Comparison of ENCODE assay signal across 8 cellular contexts in the genomic region with DNA sequence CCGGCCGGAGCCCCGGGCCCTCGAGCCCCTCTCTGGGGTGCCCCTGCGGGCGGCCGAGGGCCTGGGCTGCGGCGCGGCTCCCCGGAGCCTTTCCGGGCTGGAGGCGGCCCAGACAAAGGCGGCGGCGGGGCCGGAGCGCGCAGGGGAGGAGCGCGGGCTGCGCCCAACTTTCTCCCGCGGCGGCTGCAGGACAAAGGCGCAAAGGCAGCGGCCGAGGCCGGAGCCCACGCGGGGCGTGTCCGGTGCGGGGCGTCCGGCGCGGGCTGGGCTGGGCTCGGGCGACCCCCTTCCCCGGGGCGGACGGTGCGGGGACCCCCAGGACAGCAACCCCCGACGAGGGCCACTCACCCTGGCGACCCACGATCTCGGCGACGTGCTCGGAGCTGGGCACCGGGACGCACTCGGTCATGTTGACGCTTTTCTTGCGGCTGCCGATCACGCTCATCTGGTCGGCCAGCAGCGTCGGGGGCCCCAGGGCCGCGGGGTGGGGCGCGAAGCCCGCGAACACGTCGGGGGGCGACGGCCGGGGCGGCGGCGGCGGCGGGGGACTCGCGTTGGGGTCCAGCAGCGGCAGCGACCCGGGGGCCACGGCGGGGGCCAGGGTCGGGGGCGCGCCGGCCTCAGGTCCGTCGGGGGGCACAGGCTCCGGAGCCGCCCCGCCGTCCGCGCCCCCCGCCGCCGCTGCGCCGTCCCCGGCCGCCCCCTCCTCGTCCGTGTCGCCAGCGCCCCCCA. TPM values are rescaled to one million over a fixed set of nuclear protein-coding genes. Genes with fewer than 3 reads are reported as not detected.
DNase-seq lines count a peak whose midpoint lies in the region; ATAC-seq, FAIRE-seq and TF ChIP-seq lines count a peak whose summit lies in the region.

No MANE protein-coding gene starts in this region.

- peaks cover 5% of the 10 kb centered on the region for H4K20me1 ChIP-seq in K562 (replicated peaks; ENCODE audit: control insufficient read depth, insufficient read depth, low read length)

- H3K36me3 ChIP-seq in K562 (ENCODE audit: control insufficient read depth, insufficient read depth, low read length) (no peaks in the 10 kb centered on the region), tibial artery (no peaks in the 10 kb centered on the region)

- no peaks in the 10 kb centered on the region for H3K4me1 Mint-ChIP-seq in activated naive CD4-positive, alpha-beta T cell treated with anti-CD3 and anti-CD28 coated beads for 36 hours (ENCODE audit: low read depth)

- no TSS peak for BruUV-seq in K562 (replicated peaks; lab: Mats Ljungman, UMichigan)

- peaks cover 32% of the 10 kb centered on the region for H3K79me2 ChIP-seq in K562 (ENCODE audit: control insufficient read depth, insufficient read depth, low read length)

- H3K4me3 ChIP-seq in K562 (peak overlapping the region; percentile 50), tibial artery (peak overlapping the region; percentile 62 to 81)

- TF ChIP-seq EP300 in K562 (IDR thresholded peaks at IDR 0.05; ENCODE audit: low read length) = no peak

- no peaks in the 10 kb centered on the region for H3K36me3 Mint-ChIP-seq in activated naive CD4-positive, alpha-beta T cell treated with anti-CD3 and anti-CD28 coated beads for 36 hours (ENCODE audit: low read depth)

- H3K27ac ChIP-seq in K562 (ENCODE audit: extremely low read depth, low read depth, low read length) (peak overlapping the region; percentile 54; the same call in 1 of the 3 replicates), layer of hippocampus (ENCODE audit: low read depth, low read length) (peak overlapping the region; percentile 88), tibial artery (peak overlapping the region; percentile 57 to 67)

- no peaks in the 10 kb centered on the region for H3K9me1 ChIP-seq in K562 (ENCODE audit: control insufficient read depth, insufficient read depth, low read length)

- CTCF ChIA-PET in activated naive CD4-positive, alpha-beta T cell treated with anti-CD3 and anti-CD28 coated beads for 36 hours (lab: Charles Lee) = no interaction called here
- CTCF ChIA-PET in K562 (lab: Yijun Ruan, JAX; ENCODE audit: low intra/inter-chr PET ratio) = no interaction called here

- H3K9me3 ChIP-seq in K562 (replicated peaks; ENCODE audit: control insufficient read depth, insufficient read depth, low read depth, low read length) = no peaks in the 10 kb centered on the region
- H3K9me3 ChIP-seq in tibial artery = no peaks in the 10 kb centered on the region

- H3K9me3 Mint-ChIP-seq in activated naive CD4-positive, alpha-beta T cell treated with anti-CD3 and anti-CD28 coated beads for 36 hours = no peaks in the 10 kb centered on the region

- WGBS in K562 (ENCODE audit: insufficient coverage, low coverage, missing lambda C conversion rate) = 1% methylated on average over 20 of the region's 108 CpGs

- H3K9ac ChIP-seq in K562 (ENCODE audit: insufficient read depth in 1 of 2, low read depth in 2 of 2, low read length in 2 of 2) = peak overlapping the region in 1 of 2 experiments; percentile 92; a peak in 3 of 4 replicates

- H3K4me1 ChIP-seq in K562 (replicated peaks in 1 of 2; ENCODE audit: control insufficient read depth in 2 of 2, insufficient read depth in 2 of 2, low read length in 2 of 2) (peaks cover 6 to 44% of the 10 kb centered on the region in 2 experiments), tibial artery (peaks cover 0 to 28% (median 17%) of the 10 kb centered on the region in 4 donors)

- TF ChIP-seq CTCF in K562 (IDR thresholded peaks at IDR 0.05 in 2 of 3, conservative IDR thresholded peaks at IDR 0.05 in 1 of 3; ENCODE audit: insufficient read depth in 2 of 3, low read depth in 1 of 3, low read length in 3 of 3) (no peak), tibial artery (IDR thresholded peaks at IDR 0.05) (no peak)

- no peak for TF ChIP-seq RAD21 in K562 (CRISPR knock-in tag; conservative IDR thresholded peaks at IDR 0.05 in 1 of 2, IDR thresholded peaks at IDR 0.05 in 1 of 2)

- peak; percentile 70 for ATAC-seq in K562

- no peaks in the 10 kb centered on the region for H3K27me3 Mint-ChIP-seq in activated naive CD4-positive, alpha-beta T cell treated with anti-CD3 and anti-CD28 coated beads for 36 hours (ENCODE audit: low read depth)

- intact Hi-C loops in activated naive CD4-positive, alpha-beta T cell treated with anti-CD3 and anti-CD28 coated beads for 36 hours (cut with micrococcal nuclease) = no loop called here
- intact Hi-C loops in K562 (cut with micrococcal nuclease) = no loop called here
- intact Hi-C loops in tibial artery (cut with DNase I; ENCODE audit: low total_unique reads) = no loop called here

- H2AFZ ChIP-seq in K562 (ENCODE audit: low read depth, low read length) = no peak overlapping the region

- no peak for TF ChIP-seq POLR2A in K562 (conservative IDR thresholded peaks at IDR 0.05)

- DNase-seq in activated naive CD4-positive, alpha-beta T cell treated with anti-CD3 and anti-CD28 coated beads for 36 hours = no peak
- DNase-seq in activated naive CD4-positive, alpha-beta T cell treated with anti-CD3 and anti-CD28 coated beads, Interleukin-2, amount 50 U/mL, for 16 hours = no peak
- DNase-seq in K562 (ENCODE audit: extremely low read depth in 1 of 4, low spot score in 3 of 4) (peak; percentile 47 to 56 (median 52)), tibial artery (no peak), cerebellar nuclear complex (lab: John Stamatoyannopoulos, UW) (no peak), OCI-M1 (lab: John Stamatoyannopoulos, UW) (no peak)
- DNase-seq in central memory CD4-positive, alpha-beta T cell = no peak

- POLR2A ChIA-PET in K562 (lab: Yijun Ruan, JAX) = interaction anchor here (0.6 kb wide), 1 partner anchor 39 kb away, joined by 3 read pairs; no protein-coding TSS in a partner anchor

- H3K4me3 Mint-ChIP-seq in activated naive CD4-positive, alpha-beta T cell treated with anti-CD3 and anti-CD28 coated beads for 36 hours = peak overlapping the region; percentile 48

- no peak for FAIRE-seq in K562 (lab: Jason Lieb, UNC)

- no peak overlapping the region for H3K27ac Mint-ChIP-seq in activated naive CD4-positive, alpha-beta T cell treated with anti-CD3 and anti-CD28 coated beads for 36 hours

- H3K27me3 ChIP-seq in K562 (ENCODE audit: control insufficient read depth in 2 of 2, insufficient read depth in 2 of 2, low read length in 2 of 2) (no peaks in the 10 kb centered on the region), layer of hippocampus (ENCODE audit: control insufficient read depth, insufficient read depth, low read length) (no peaks in the 10 kb centered on the region), tibial artery (no peaks in the 10 kb centered on the region)

- in situ Hi-C loops in K562 (cut with MboI) = no loop called here

- peak overlapping the region; percentile 71; the same call in 1 of the 2 replicates for H3K4me2 ChIP-seq in K562 (ENCODE audit: insufficient read depth, low read length)

RNA-seq across cellular contexts. Expression of gene MEX3D, which starts 0.8 kb away (rescaled TPM):
- 1 to 10 TPM; 2.0 to 2.1 TPM for total RNA-seq in activated naive CD4-positive, alpha-beta T cell treated with anti-CD3 and anti-CD28 coated beads for 36 hours
- total RNA-seq in K562 (2011; cell fraction: chromatin; rRNA removed; ENCODE audit: low replicate concordance) = 1.3 and 3.7 TPM in 2 replicates
- 7.0 and 7.7 TPM in 2 replicates for total RNA-seq in K562 (2011; cell fraction: nucleolus; rRNA removed)
- total RNA-seq in K562 (2011; cell fraction: nucleoplasm; rRNA removed) = 3.1 and 3.2 TPM in 2 replicates
- 39.3 and 48.8 TPM in 2 replicates for total RNA-seq in K562 (2014; rRNA removed)
- 5.7 and 6.5 TPM in 2 replicates for total RNA-seq in K562 (2014; rRNA removed; fragmentation: Illumina TruSeq; extraction: Trizol)
- total RNA-seq in K562 (2015; rRNA removed; fragmentation: Illumina TruSeq; extraction: Trizol) = 9.5 and 9.8 TPM in 2 replicates
- 34.0 and 35.9 TPM in 2 replicates for total RNA-seq in K562 (2021)
- 2.6 and 3.3 TPM in 2 replicates for polyA plus RNA-seq in K562 (2011; rRNA removed)
- 3.5 and 29.9 TPM in 2 replicates for polyA plus RNA-seq in K562 (2011; cell fraction: cytosol; rRNA removed)
- polyA plus RNA-seq in K562 (2011; cell fraction: nucleus; rRNA removed) = 2.1 and 5.8 TPM in 2 replicates
- polyA plus RNA-seq in K562 (2012) = 6.4 and 7.7 TPM in 2 replicates
- 2.6 and 4.4 TPM in 2 replicates for polyA plus RNA-seq in K562 (2014; fragmentation: Illumina TruSeq; extraction: Trizol)
- polyA plus RNA-seq in K562 (2014; fragmentation: Nextera tagmentation; extraction: Ambion mirVana) = 1 to 10 TPM; 1.7 to 1.9 TPM
- polyA plus RNA-seq in K562 (2014; rRNA removed) = 11.6 and 11.9 TPM in 2 replicates
- 1.0 and 1.6 TPM in 2 replicates for polyA minus RNA-seq in K562 (2011; rRNA and poly(A)+ RNA removed)
- polyA minus RNA-seq in K562 (2011; cell fraction: cytosol; rRNA and poly(A)+ RNA removed) = 20.2 and 21.8 TPM in 2 replicates
- polyA minus RNA-seq in K562 (2011; cell fraction: nucleus; rRNA and poly(A)+ RNA removed) = 2.4 and 3.0 TPM in 2 replicates

RNA-seq across cellular contexts. Expression of gene MBD3, which starts 25.4 kb away (rescaled TPM):
- 10 to 100 TPM; 58.1 to 63.7 TPM for total RNA-seq in activated naive CD4-positive, alpha-beta T cell treated with anti-CD3 and anti-CD28 coated beads for 36 hours
- 89.8 and 204 TPM in 2 replicates for total RNA-seq in K562 (2011; cell fraction: chromatin; rRNA removed; ENCODE audit: low replicate concordance)
- 153 TPM in 2 replicates for total RNA-seq in K562 (2011; cell fraction: nucleolus; rRNA removed)
- 99.7 and 106 TPM in 2 replicates for total RNA-seq in K562 (2011; cell fraction: nucleoplasm; rRNA removed)
- total RNA-seq in K562 (2014; rRNA removed) (135 and 157 TPM in 2 replicates), K562 (2014; rRNA removed; fragmentation: Illumina TruSeq; extraction: Trizol) (11.4 and 12.6 TPM in 2 replicates), K562 (2015; rRNA removed; fragmentation: Illumina TruSeq; extraction: Trizol) (51.9 and 62.9 TPM in 2 replicates), K562 (2021) (114 and 137 TPM in 2 replicates)
- polyA plus RNA-seq in K562 (2011; rRNA removed) (30.9 and 37.9 TPM in 2 replicates), K562 (2014; fragmentation: Illumina TruSeq; extraction: Trizol) (7.7 and 39.8 TPM in 2 replicates), K562 (2014; fragmentation: Nextera tagmentation; extraction: Ambion mirVana) (under 1 TPM; 0.24 to 0.52 TPM), K562 (2014; rRNA removed) (94.4 and 103 TPM in 2 replicates)
- polyA plus RNA-seq in K562 (2011; cell fraction: cytosol; rRNA removed) = 58.0 and 173 TPM in 2 replicates
- 66.0 and 127 TPM in 2 replicates for polyA plus RNA-seq in K562 (2011; cell fraction: nucleus; rRNA removed)
- polyA plus RNA-seq in K562 (2012) = 65.7 and 74.0 TPM in 2 replicates
- polyA minus RNA-seq in K562 (2011; rRNA and poly(A)+ RNA removed) = 35.8 and 69.0 TPM in 2 replicates
- 99.0 and 105 TPM in 2 replicates for polyA minus RNA-seq in K562 (2011; cell fraction: cytosol; rRNA and poly(A)+ RNA removed)
- 27.9 and 29.1 TPM in 2 replicates for polyA minus RNA-seq in K562 (2011; cell fraction: nucleus; rRNA and poly(A)+ RNA removed)

RNA-seq across cellular contexts. Expression of gene UQCR11, which starts 38.0 kb away (rescaled TPM):
- total RNA-seq in activated naive CD4-positive, alpha-beta T cell treated with anti-CD3 and anti-CD28 coated beads for 36 hours = 100 to 1,000 TPM; 281 to 293 TPM
- total RNA-seq in K562 (2011; cell fraction: chromatin; rRNA removed; ENCODE audit: low replicate concordance) = 49.4 and 136 TPM in 2 replicates
- 110 and 114 TPM in 2 replicates for total RNA-seq in K562 (2011; cell fraction: nucleolus; rRNA removed)
- total RNA-seq in K562 (2011; cell fraction: nucleoplasm; rRNA removed) = 78.5 and 82.1 TPM in 2 replicates
- 203 and 259 TPM in 2 replicates for total RNA-seq in K562 (2014; rRNA removed)
- total RNA-seq in K562 (2014; rRNA removed; fragmentation: Illumina TruSeq; extraction: Trizol) = 62.7 and 65.9 TPM in 2 replicates
- 94.2 and 104 TPM in 2 replicates for total RNA-seq in K562 (2015; rRNA removed; fragmentation: Illumina TruSeq; extraction: Trizol)
- 355 and 411 TPM in 2 replicates for total RNA-seq in K562 (2021)
- 390 and 494 TPM in 2 replicates for polyA plus RNA-seq in K562 (2011; rRNA removed)
- polyA plus RNA-seq in K562 (2011; cell fraction: cytosol; rRNA removed) = 245 and 412 TPM in 2 replicates
- 128 and 175 TPM in 2 replicates for polyA plus RNA-seq in K562 (2011; cell fraction: nucleus; rRNA removed)
- 203 and 322 TPM in 2 replicates for polyA plus RNA-seq in K562 (2012)
- polyA plus RNA-seq in K562 (2014; fragmentation: Illumina TruSeq; extraction: Trizol) = 57.6 and 122 TPM in 2 replicates
- 100 to 1,000 TPM; 225 to 394 TPM for polyA plus RNA-seq in K562 (2014; fragmentation: Nextera tagmentation; extraction: Ambion mirVana)
- 329 and 366 TPM in 2 replicates for polyA plus RNA-seq in K562 (2014; rRNA removed)
- polyA minus RNA-seq in K562 (2011; rRNA and poly(A)+ RNA removed) = 24.6 and 35.3 TPM in 2 replicates
- polyA minus RNA-seq in K562 (2011; cell fraction: cytosol; rRNA and poly(A)+ RNA removed) = 35.2 and 46.2 TPM in 2 replicates
- 26.8 and 31.8 TPM in 2 replicates for polyA minus RNA-seq in K562 (2011; cell fraction: nucleus; rRNA and poly(A)+ RNA removed)

RNA-seq across cellular contexts. Expression of gene PLK5, which starts 43.4 kb away (rescaled TPM):
- not detected for total RNA-seq in activated naive CD4-positive, alpha-beta T cell treated with anti-CD3 and anti-CD28 coated beads for 36 hours
- total RNA-seq in K562 (2011; cell fraction: chromatin; rRNA removed; ENCODE audit: low replicate concordance) = 0.25 and 1.2 TPM in 2 replicates
- 0.53 and 0.83 TPM in 2 replicates for total RNA-seq in K562 (2011; cell fraction: nucleolus; rRNA removed)
- total RNA-seq in K562 (2011; cell fraction: nucleoplasm; rRNA removed) = 0.44 and 0.53 TPM in 2 replicates
- total RNA-seq in K562 (2014; rRNA removed) (0.12 and 0.23 TPM in 2 replicates), K562 (2014; rRNA removed; fragmentation: Illumina TruSeq; extraction: Trizol) (not detected in 2 replicates), K562 (2015; rRNA removed; fragmentation: Illumina TruSeq; extraction: Trizol) (not detected in 2 replicates), K562 (2021) (0.16 TPM in 1 of 2 replicates, not detected in the other)
- polyA plus RNA-seq in K562 (2011; rRNA removed) (0.04 and 0.08 TPM in 2 replicates), K562 (2014; fragmentation: Illumina TruSeq; extraction: Trizol) (not detected in 2 replicates), K562 (2014; fragmentation: Nextera tagmentation; extraction: Ambion mirVana) (not detected), K562 (2014; rRNA removed) (0.07 and 0.27 TPM in 2 replicates)
- 0.06 and 0.16 TPM in 2 replicates for polyA plus RNA-seq in K562 (2011; cell fraction: cytosol; rRNA removed)
- polyA plus RNA-seq in K562 (2011; cell fraction: nucleus; rRNA removed) = 0.81 and 1.6 TPM in 2 replicates
- polyA plus RNA-seq in K562 (2012) = 0.08 TPM in 1 of 2 replicates, not detected in the other
- not detected in 2 replicates for polyA minus RNA-seq in K562 (2011; rRNA and poly(A)+ RNA removed)
- not detected in 2 replicates for polyA minus RNA-seq in K562 (2011; cell fraction: cytosol; rRNA and poly(A)+ RNA removed)
- 0.67 TPM in 2 replicates for polyA minus RNA-seq in K562 (2011; cell fraction: nucleus; rRNA and poly(A)+ RNA removed)

RNA-seq across cellular contexts. Expression of gene ADAMTSL5, which starts 54.5 kb away (rescaled TPM):
- total RNA-seq in activated naive CD4-positive, alpha-beta T cell treated with anti-CD3 and anti-CD28 coated beads for 36 hours = 1 to 10 TPM in 1 of 2 experiments, under 1 TPM in 1; 0.95 to 1.6 TPM
- 12.1 and 28.8 TPM in 2 replicates for total RNA-seq in K562 (2011; cell fraction: chromatin; rRNA removed; ENCODE audit: low replicate concordance)
- 14.1 and 17.5 TPM in 2 replicates for total RNA-seq in K562 (2011; cell fraction: nucleolus; rRNA removed)
- 11.6 and 15.2 TPM in 2 replicates for total RNA-seq in K562 (2011; cell fraction: nucleoplasm; rRNA removed)
- total RNA-seq in K562 (2014; rRNA removed) = 3.0 and 4.7 TPM in 2 replicates
- total RNA-seq in K562 (2014; rRNA removed; fragmentation: Illumina TruSeq; extraction: Trizol) = 1.2 and 1.8 TPM in 2 replicates
- total RNA-seq in K562 (2015; rRNA removed; fragmentation: Illumina TruSeq; extraction: Trizol) = 2.0 and 2.8 TPM in 2 replicates
- 9.4 and 11.6 TPM in 2 replicates for total RNA-seq in K562 (2021)
- polyA plus RNA-seq in K562 (2011; rRNA removed) = 4.4 and 6.3 TPM in 2 replicates
- polyA plus RNA-seq in K562 (2011; cell fraction: cytosol; rRNA removed) = 7.7 and 18.9 TPM in 2 replicates
- polyA plus RNA-seq in K562 (2011; cell fraction: nucleus; rRNA removed) = 18.1 and 35.5 TPM in 2 replicates
- 7.6 and 10.3 TPM in 2 replicates for polyA plus RNA-seq in K562 (2012)
- polyA plus RNA-seq in K562 (2014; fragmentation: Illumina TruSeq; extraction: Trizol) = 4.1 and 5.0 TPM in 2 replicates
- 1 to 10 TPM; 1.0 to 1.3 TPM for polyA plus RNA-seq in K562 (2014; fragmentation: Nextera tagmentation; extraction: Ambion mirVana)
- polyA plus RNA-seq in K562 (2014; rRNA removed) = 8.4 and 9.8 TPM in 2 replicates
- polyA minus RNA-seq in K562 (2011; rRNA and poly(A)+ RNA removed) = 1.6 and 2.7 TPM in 2 replicates
- polyA minus RNA-seq in K562 (2011; cell fraction: cytosol; rRNA and poly(A)+ RNA removed) = 5.6 and 15.1 TPM in 2 replicates
- polyA minus RNA-seq in K562 (2011; cell fraction: nucleus; rRNA and poly(A)+ RNA removed) = 3.1 and 4.4 TPM in 2 replicates

Comparison
In these comparisons a context has a peak if more than half of its experiments do, and no peak if none do; other contexts are left out.
1. DNase-seq: peak in K562 (4 of 4); none in activated naive CD4-positive, alpha-beta T cell treated with anti-CD3 and anti-CD28 coated beads for 36 hours (single experiment), activated naive CD4-positive, alpha-beta T cell treated with anti-CD3 and anti-CD28 coated beads, Interleukin-2, amount 50 U/mL, for 16 hours (single experiment), tibial artery (0 of 2), central memory CD4-positive, alpha-beta T cell (single experiment), cerebellar nuclear complex (0 of 2) and OCI-M1 (single experiment).
2. Peak in every context shown above with its lines, with median percentiles within 50 percentile points of each other: H3K27ac ChIP-seq.